In the genomic region with DNA sequence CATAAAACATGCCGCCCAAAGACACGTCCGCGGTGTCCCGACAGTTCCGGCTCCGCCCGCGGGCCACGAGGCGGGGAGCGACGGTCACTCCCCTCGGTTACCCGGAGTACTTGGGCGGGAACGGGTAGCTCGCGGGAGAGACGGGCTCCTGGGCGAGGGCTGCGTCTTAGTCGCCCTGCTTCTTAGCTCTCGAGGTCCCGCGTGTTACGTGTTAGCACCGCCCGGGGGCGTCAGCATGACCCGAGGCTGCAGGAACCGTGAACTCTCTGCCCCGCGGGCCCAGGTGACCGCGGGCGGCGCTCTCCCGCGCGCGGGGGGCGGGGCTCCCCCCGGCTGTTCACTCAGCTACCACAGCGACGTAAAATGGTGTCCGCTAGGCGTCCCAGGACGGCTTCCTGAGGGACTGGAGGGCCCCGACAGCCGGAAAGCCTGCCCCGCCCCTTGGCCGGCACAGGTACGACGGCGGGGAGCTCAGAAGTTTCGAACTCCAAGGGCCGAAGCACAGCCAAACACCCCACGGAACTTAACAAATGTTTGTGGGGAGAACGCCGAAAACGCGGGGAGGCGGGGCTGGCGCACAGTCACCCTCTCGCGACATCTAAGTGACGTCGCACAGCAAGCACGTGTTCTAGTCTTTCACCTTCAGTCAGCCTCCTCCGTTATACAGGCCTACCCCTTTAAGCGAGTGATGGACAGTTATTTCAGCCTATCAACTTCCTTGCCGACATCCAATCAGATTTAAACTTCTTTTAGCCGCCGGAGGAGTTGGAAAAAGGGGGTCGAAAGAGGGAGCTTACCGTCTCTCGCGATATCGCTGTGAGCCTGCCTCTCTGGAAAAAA, we compare ENCODE assay signal across 8 cellular contexts. TPM values are rescaled to one million over a fixed set of nuclear protein-coding genes. Genes with fewer than 3 reads are reported as not detected.
A peak's percentile ranks its signal among the peaks of the same experiment; 100 is the strongest.
DNase-seq lines count a peak whose midpoint lies in the region; ATAC-seq lines count a peak whose summit lies in the region.

No MANE protein-coding gene starts in this region.

- CTCF ChIA-PET in T-cell (lab: Charles Lee), result interaction anchor here (0.5 to 4.6 kb wide), 19 partner anchors 9 to 1377 kb away, joined by 3 to 47 read pairs (median 4); partner anchors contain the start of genes ELAPOR1 (in 1 of the 2), KCNC4 (in 1 of the 2) and LAMTOR5 (in 1 of the 2)

- H3K4me3 Mint-ChIP-seq in T-cell, result no peak overlapping the region

- ATAC-seq in GM18498 (IDR thresholded peaks at IDR 0.05; ENCODE audit: unreplicated experiment) (peak; percentile 72), HG02884 (IDR thresholded peaks at IDR 0.05; ENCODE audit: unreplicated experiment) (peak; percentile 68), T-cell (replicated peaks in 1 of 4) (peak; percentile 76 to 80 (median 77))

- H3K27me3 Mint-ChIP-seq in T-cell, result no peaks in the 10 kb centered on the region

- H3K4me1 Mint-ChIP-seq in T-cell, result peaks cover 50 to 57% (median 52%) of the 10 kb centered on the region in 3 donors

- H3K36me3 Mint-ChIP-seq in T-cell, result peaks cover 19% of the 10 kb centered on the region

- POLR2A ChIA-PET in T-cell (lab: Charles Lee), result interaction anchor here (0.5 to 2.1 kb wide), 7 partner anchors 10 to 778 kb away, joined by 3 to 5 read pairs (median 3); partner anchors contain the start of gene KCNC4 (in 1 of the 2)

- in situ Hi-C loops in G401 (cut with HindIII; ENCODE audit: low sequenced_read_pairs), result no loop called here

- H3K9me3 Mint-ChIP-seq in T-cell, result no peaks in the 10 kb centered on the region

- H3K27ac Mint-ChIP-seq in T-cell, result no peak overlapping the region

- peak; percentile 100 for DNase-seq in NCI-H146 treated with DMSO at 0.1 percent for 48 hours (lab: John Stamatoyannopoulos, UW; ENCODE audit: unreplicated experiment)
- DNase-seq in T-cell, result peak; percentile 90 to 98 (median 94)
- DNase-seq in amygdala (lab: John Stamatoyannopoulos, UW), result peak in 51 of 56 donors; percentile 78 to 100 (median 99)
- peak; percentile 95 for DNase-seq in hepatic stellate cell (ENCODE audit: low spot score)
- DNase-seq in retina, result peak; percentile 100
- no peak for DNase-seq in G401 (ENCODE audit: low spot score)

RNA-seq across cellular contexts. Expression of gene RBM15, which starts 0.8 kb away (rescaled TPM):
- total RNA-seq in T-cell, result 10 to 100 TPM; 41.1 to 46.0 (median 43.7) TPM
- 27.7 and 36.3 TPM in 2 replicates for total RNA-seq in G401 (2014; rRNA removed; shearing (Covaris generic))

RNA-seq across cellular contexts. Expression of gene SLC16A4, which starts 52.4 kb away (rescaled TPM):
- under 1 TPM; 0.23 to 0.70 (median 0.35) TPM for total RNA-seq in T-cell
- 0.85 and 2.3 TPM in 2 replicates for total RNA-seq in G401 (2014; rRNA removed; shearing (Covaris generic))
